ENCODE assay signal across 17 cellular contexts in genomic region chr1:86981482-86982311, GRCh38.
DNase-seq lines count a peak whose midpoint lies in the region; ATAC-seq, FAIRE-seq and TF ChIP-seq lines count a peak whose summit lies in the region.
"Had no signal": no experiment of that assay in that cellular context is flagged by ENCODE, and none has a peak within 500 bp of the region (broad histone marks: within the 10 kb centered on the region; RNA-seq: fewer than 3 reads in every experiment).

No MANE protein-coding gene starts in this region.

- H3K4me3 ChIP-seq in H1 (ENCODE audit: extremely low read depth in 1 of 4, insufficient read depth in 2 of 4, low read depth in 3 of 4, low read length in 4 of 4) (no peak overlapping the region), neuronal stem cell (ENCODE audit: low read length in 2 of 2) (no peak overlapping the region)
- H3K4me3 ChIP-seq: A549 had no signal

- no peak for FAIRE-seq in H1 (lab: Jason Lieb, UNC)
- FAIRE-seq: A549, D721Med, HTR-8/SVneo had no signal

- H2BK120ac ChIP-seq in H1 (replicated peaks; ENCODE audit: low read depth, low read length) (no peak overlapping the region), neuronal stem cell (ENCODE audit: low read depth, low read length) (no peak overlapping the region)

- CTCF ChIA-PET in WTC11 (lab: Charles Lee) (no interaction called here), H1 (lab: Charles Lee; ENCODE audit: partially characterized antibody) (interaction anchor here (1.0 to 1.1 kb wide), 2 partner anchors 10 to 17 kb away, joined by 5 to 6 read pairs; no protein-coding TSS in a partner anchor)
- CTCF ChIA-PET in activated CD4-positive, alpha-beta memory T cell treated with anti-CD3 and anti-CD28 coated beads, Interleukin-2, amount 10 ng/mL, durations not matched to agents 7 days and 5 days (lab: Charles Lee), result no interaction called here

- peaks cover 0 to 72% of the 10 kb centered on the region in 2 experiments; a peak in 3 of 4 replicates for H3K79me2 ChIP-seq in H1 (ENCODE audit: control insufficient read depth in 1 of 2, insufficient read depth in 2 of 2, low read length in 2 of 2)

- no peak for TF ChIP-seq EP300 in H1 (IDR thresholded peaks at IDR 0.05; ENCODE audit: borderline replicate concordance in 1 of 2, low read depth in 2 of 2, low read length in 2 of 2)

- TF ChIP-seq RAD21 in H1 (IDR thresholded peaks at IDR 0.05 in 1 of 2, conservative IDR thresholded peaks at IDR 0.05 in 1 of 2; ENCODE audit: low read depth in 2 of 2, low read length in 2 of 2), result no peak

- H4K91ac ChIP-seq in H1 (replicated peaks; ENCODE audit: insufficient read length, low read length) (no peak overlapping the region), neuronal stem cell (ENCODE audit: low read depth, low read length, poor library complexity) (no peak overlapping the region)

- H3K27me3 Mint-ChIP-seq in WTC11 (ENCODE audit: low read depth), result no peaks in the 10 kb centered on the region
- no peaks in the 10 kb centered on the region for H3K27me3 Mint-ChIP-seq in activated CD4-positive, alpha-beta memory T cell treated with anti-CD3 and anti-CD28 coated beads, Interleukin-2, amount 10 ng/mL, durations not matched to agents 7 days and 5 days

- H3K27ac ChIP-seq in H1 (ENCODE audit: low read depth, low read length) (no peak overlapping the region), foreskin keratinocyte (no peak overlapping the region), neuronal stem cell (replicated peaks; ENCODE audit: low read length) (no peak overlapping the region)
- H3K27ac ChIP-seq: A549 had no signal

- H2AFZ ChIP-seq in H1 (ENCODE audit: low read length) (no peak overlapping the region), neuronal stem cell (ENCODE audit: low read length) (no peak overlapping the region)

- H3K4me1 ChIP-seq in H1 (replicated peaks in 1 of 4; ENCODE audit: control insufficient read depth in 3 of 4, insufficient read depth in 4 of 4, low read length in 3 of 4) (no peaks in the 10 kb centered on the region), foreskin keratinocyte (no peaks in the 10 kb centered on the region), neuronal stem cell (ENCODE audit: control insufficient read depth in 2 of 2, insufficient read depth in 1 of 2, low read depth in 1 of 2, low read length in 2 of 2) (peaks cover 0 to 8% of the 10 kb centered on the region in 2 donors)
- H3K4me1 ChIP-seq: A549 had no signal

- POLR2A ChIA-PET in WTC11 (lab: Charles Lee) (interaction anchor here (0.6 kb wide), 1 partner anchor 1256 kb away, joined by 5 read pairs; no protein-coding TSS in a partner anchor), H1 (lab: Charles Lee; ENCODE audit: partially characterized antibody) (interaction anchor here (1.1 to 1.2 kb wide), 2 partner anchors 9 to 68 kb away, joined by 3 to 4 read pairs; partner anchors contain the start of gene SELENOF)
- POLR2A ChIA-PET in activated CD4-positive, alpha-beta memory T cell treated with anti-CD3 and anti-CD28 coated beads, Interleukin-2, amount 10 ng/mL, durations not matched to agents 7 days and 5 days (lab: Charles Lee), result no interaction called here

- no peak for TF ChIP-seq POLR2A in H1 (IDR thresholded peaks at IDR 0.05; ENCODE audit: control extremely low read depth in 1 of 2, low read depth in 2 of 2, low read length in 2 of 2)

- H2BK5ac ChIP-seq in H1 (ENCODE audit: low read depth, low read length), result no peak overlapping the region
- no peak overlapping the region for H2BK5ac ChIP-seq in neuronal stem cell (ENCODE audit: low read length)

- H4K5ac ChIP-seq in H1 (ENCODE audit: insufficient read length, low read depth, low read length), result no peak overlapping the region

- no peak overlapping the region for H3K4me3 Mint-ChIP-seq in WTC11
- H3K4me3 Mint-ChIP-seq in activated CD4-positive, alpha-beta memory T cell treated with anti-CD3 and anti-CD28 coated beads, Interleukin-2, amount 10 ng/mL, durations not matched to agents 7 days and 5 days, result no peak overlapping the region
- H3K4me3 Mint-ChIP-seq: CD14-positive monocyte; CD8-positive, alpha-beta T cell had no signal

- H3K9ac ChIP-seq in H1 (replicated peaks in 1 of 4; ENCODE audit: extremely low read depth in 1 of 4, low read depth in 3 of 4, low read length in 3 of 4) (no peak overlapping the region), neuronal stem cell (ENCODE audit: low read depth, low read length, poor library complexity) (no peak overlapping the region)

- H2BK15ac ChIP-seq in H1 (ENCODE audit: low read length) (no peak overlapping the region), neuronal stem cell (ENCODE audit: low read length) (no peak overlapping the region)

- H2BK12ac ChIP-seq in H1 (ENCODE audit: low read depth, low read length) (no peak overlapping the region), neuronal stem cell (ENCODE audit: low read length) (no peak overlapping the region)

- no peaks in the 10 kb centered on the region for H3K9me3 Mint-ChIP-seq in WTC11
- peaks cover 3% of the 10 kb centered on the region for H3K9me3 Mint-ChIP-seq in activated CD4-positive, alpha-beta memory T cell treated with anti-CD3 and anti-CD28 coated beads, Interleukin-2, amount 10 ng/mL, durations not matched to agents 7 days and 5 days
- H3K9me3 Mint-ChIP-seq: CD8-positive, alpha-beta T cell had no signal

- no peak overlapping the region for H3K23ac ChIP-seq in H1 (ENCODE audit: insufficient read length)
- H3K23ac ChIP-seq in neuronal stem cell (ENCODE audit: low read depth, low read length, poor library complexity), result no peak overlapping the region

- H3K79me1 ChIP-seq in H1 (ENCODE audit: low read depth, low read length) (peaks cover 2% of the 10 kb centered on the region; the same call in 1 of the 2 replicates), neuronal stem cell (ENCODE audit: low read depth, low read length) (peaks cover 6% of the 10 kb centered on the region)

- 0 out of 2 replicates have a peak overlapping the region, but pooled peaks have one; percentile 6 for H2AK5ac ChIP-seq in H1 (ENCODE audit: low read depth, low read length)
- H2AK5ac ChIP-seq in neuronal stem cell (ENCODE audit: low read depth, low read length), result no peak overlapping the region

- H3K56ac ChIP-seq in H1 (replicated peaks; ENCODE audit: insufficient read length, low read depth, low read length), result no peak overlapping the region

- H3K36me3 ChIP-seq in H1 (ENCODE audit: control insufficient read depth in 2 of 4, insufficient read depth in 4 of 4, low read length in 3 of 4) (no peaks in the 10 kb centered on the region), neuronal stem cell (replicated peaks in 1 of 2; ENCODE audit: control insufficient read depth in 2 of 2, insufficient read depth in 2 of 2, low read length in 2 of 2) (no peaks in the 10 kb centered on the region)

- 87% methylated on average over 7 of the region's 7 CpGs; no CpG with 5 or more reads in 1 of the 2 experiments for WGBS in H1 (ENCODE audit: extremely low coverage in 1 of 2, insufficient coverage in 1 of 2, insufficient read length in 1 of 2, insufficient replicate concordance in 2 of 2, low coverage in 1 of 2, low lambda C conversion rate in 2 of 2, missing lambda C conversion rate in 1 of 2), 2 experiments
- no CpG with 5 or more reads among the region's 7 CpGs for WGBS in neuronal stem cell (ENCODE audit: extremely low coverage in 2 of 2, insufficient read length in 2 of 2, insufficient replicate concordance in 1 of 2), 2 donors

- peak overlapping the region; percentile 38; the same call in 1 of the 2 replicates for H4K8ac ChIP-seq in H1 (ENCODE audit: extremely low read depth, insufficient read depth, low read length)
- no peak overlapping the region for H4K8ac ChIP-seq in neuronal stem cell (ENCODE audit: low read depth, low read length)

- H3K14ac ChIP-seq in H1 (ENCODE audit: insufficient read length), result no peak overlapping the region
- no peak overlapping the region for H3K14ac ChIP-seq in neuronal stem cell (ENCODE audit: low read length)

- H3K4me2 ChIP-seq in H1 (ENCODE audit: insufficient read depth in 1 of 2, low read depth in 2 of 2, low read length in 2 of 2) (no peak overlapping the region), neuronal stem cell (ENCODE audit: insufficient read depth, low read length, poor library complexity, severe bottlenecking) (no peak overlapping the region)
- H3K4me2 ChIP-seq: A549 had no signal

- no peak overlapping the region for H3K27ac Mint-ChIP-seq in WTC11
- H3K27ac Mint-ChIP-seq in activated CD4-positive, alpha-beta memory T cell treated with anti-CD3 and anti-CD28 coated beads, Interleukin-2, amount 10 ng/mL, durations not matched to agents 7 days and 5 days, result no peak overlapping the region
- H3K27ac Mint-ChIP-seq: CD8-positive, alpha-beta T cell had no signal

- H4K20me1 ChIP-seq in H1 (replicated peaks in 1 of 2; ENCODE audit: control insufficient read depth in 1 of 2, insufficient read depth in 2 of 2, low read length in 2 of 2), result peaks cover 0 to under 1% of the 10 kb centered on the region in 2 experiments

- no peaks in the 10 kb centered on the region for H3K36me3 Mint-ChIP-seq in WTC11
- no peaks in the 10 kb centered on the region for H3K36me3 Mint-ChIP-seq in activated CD4-positive, alpha-beta memory T cell treated with anti-CD3 and anti-CD28 coated beads, Interleukin-2, amount 10 ng/mL, durations not matched to agents 7 days and 5 days (ENCODE audit: low read depth)
- H3K36me3 Mint-ChIP-seq: CD8-positive, alpha-beta T cell had no signal

- no peaks in the 10 kb centered on the region for H3K9me3 ChIP-seq in H1 (ENCODE audit: insufficient read depth in 2 of 2, low read depth in 1 of 2, low read length in 1 of 2)
- peaks cover 0 to 16% of the 10 kb centered on the region in 2 donors for H3K9me3 ChIP-seq in neuronal stem cell (replicated peaks in 1 of 2; ENCODE audit: control insufficient read depth in 2 of 2, insufficient read depth in 1 of 2, low read depth in 1 of 2, low read length in 2 of 2)
- H3K9me3 ChIP-seq: A549 had no signal

- peaks cover 11% of the 10 kb centered on the region for H3K4me1 Mint-ChIP-seq in WTC11
- H3K4me1 Mint-ChIP-seq in activated CD4-positive, alpha-beta memory T cell treated with anti-CD3 and anti-CD28 coated beads, Interleukin-2, amount 10 ng/mL, durations not matched to agents 7 days and 5 days, result no peaks in the 10 kb centered on the region
- H3K4me1 Mint-ChIP-seq: CD14-positive monocyte had no signal

- no peak overlapping the region for H2BK20ac ChIP-seq in H1 (ENCODE audit: low read length)

- DNase-seq in WTC11 (ENCODE audit: low spot score) (no peak), H1 (ENCODE audit: low read depth in 1 of 2, low spot score in 2 of 2) (no peak), foreskin keratinocyte (no peak), neuronal stem cell (ENCODE audit: low spot score) (no peak), DMS79 (lab: John Stamatoyannopoulos, UW) (no peak)
- DNase-seq in activated CD4-positive, alpha-beta memory T cell treated with anti-CD3 and anti-CD28 coated beads, Interleukin-2, amount 10 ng/mL, durations not matched to agents 7 days and 5 days, result no peak
- DNase-seq: CD8-positive, alpha-beta T cell; COR-L47; DMS153; DND-41; GDM1; HCEC 1CT had no signal

- H3K23me2 ChIP-seq in H1 (ENCODE audit: low read depth, low read length), result no peaks in the 10 kb centered on the region

- no peak overlapping the region for H3K18ac ChIP-seq in H1 (ENCODE audit: extremely low read depth, low read length)
- peak overlapping the region; percentile 28 for H3K18ac ChIP-seq in neuronal stem cell (ENCODE audit: low read length)

- TF ChIP-seq CTCF in WTC11 (IDR thresholded peaks at IDR 0.05) (no peak), H1 (IDR thresholded peaks at IDR 0.05; ENCODE audit: control extremely low read depth in 1 of 3, insufficient read depth in 1 of 3, low read depth in 1 of 3, low read length in 3 of 3) (no peak), foreskin keratinocyte (conservative IDR thresholded peaks at IDR 0.05) (no peak)

- H3K4ac ChIP-seq in H1 (replicated peaks; ENCODE audit: insufficient read length, low read depth, low read length) (no peak overlapping the region), neuronal stem cell (ENCODE audit: low read length) (no peak overlapping the region)

- ATAC-seq in WTC11 (peak; percentile 58), foreskin keratinocyte (peak; percentile 35), GM21381 (IDR thresholded peaks at IDR 0.05; ENCODE audit: unreplicated experiment) (no peak)
- ATAC-seq: A549; CD8-positive, alpha-beta T cell had no signal

- no peaks in the 10 kb centered on the region for H3K27me3 ChIP-seq in H1 (replicated peaks in 1 of 4; ENCODE audit: control insufficient read depth in 3 of 4, extremely low read depth in 1 of 4, insufficient read depth in 3 of 4, low read length in 3 of 4)
- no peaks in the 10 kb centered on the region for H3K27me3 ChIP-seq in foreskin keratinocyte
- H3K27me3 ChIP-seq in neuronal stem cell (ENCODE audit: control insufficient read depth in 3 of 3, insufficient read depth in 3 of 3, low read depth in 1 of 3, low read length in 3 of 3), result no peaks in the 10 kb centered on the region
